ENCODE assay signal across 17 cellular contexts in genomic region chr6:3669916-3670315, GRCh38.
"Had no signal": no experiment of that assay in that cellular context is flagged by ENCODE, and none has a peak within 500 bp of the region (broad histone marks: within the 10 kb centered on the region; RNA-seq: fewer than 3 reads in every experiment).

No MANE protein-coding gene starts in this region.

- H3K36me3 ChIP-seq: ascending aorta, breast epithelium, right atrium auricular region, transverse colon had no signal

- ATAC-seq: activated CD4-positive, CD25-positive, alpha-beta regulatory T cell treated with anti-CD3 and anti-CD28 coated beads, Interleukin-2, amount 50 U/mL, for 24 hours; activated naive CD8-positive, alpha-beta T cell treated with anti-CD3 and anti-CD28 coated beads, Interleukin-2, amount 50 U/mL, for 24 hours; effector memory CD8-positive, alpha-beta T cell had no signal

- H3K4me3 ChIP-seq: ascending aorta, breast epithelium, right atrium auricular region, skin epidermis, transverse colon had no signal

- H3K27me3 ChIP-seq: ascending aorta, breast epithelium, right atrium auricular region, transverse colon had no signal

- H3K4me1 ChIP-seq: ascending aorta, breast epithelium, right atrium auricular region had no signal

- DNase-seq: activated CD4-positive, alpha-beta T cell treated with anti-CD3 and anti-CD28 coated beads, Interleukin-2, amount 50 U/mL, for 4 hours; activated naive CD4-positive, alpha-beta T cell treated with Interleukin-2 at 50 U/mL for 16 hours; activated naive CD8-positive, alpha-beta T cell treated with anti-CD3 and anti-CD28 coated beads, Interleukin-2, amount 50 U/mL, for 24 hours; activated T-cell treated with anti-CD3 and anti-CD28 coated beads for 4 hours; dermis blood vessel endothelial cell; effector memory CD8-positive, alpha-beta T cell; foreskin melanocyte; occipital lobe; stimulated activated CD4-positive, alpha-beta T cell treated with anti-CD3 and anti-CD28 coated beads, Interleukin-15, amount 100 ng/mL, for 24 hours; stimulated activated CD4-positive, alpha-beta T cell treated with anti-CD3 and anti-CD28 coated beads, Interleukin-4, amount 100 ng/mL, for 1 hour; stimulated activated naive CD4-positive, alpha-beta T cell; transverse colon had no signal

- H3K27ac ChIP-seq: ascending aorta, breast epithelium, right atrium auricular region, skin epidermis, transverse colon had no signal
